In genomic region chr6:32110632-32111031, GRCh38 we compare ENCODE assay signal across 8 cellular contexts. TPM values are rescaled to one million over a fixed set of nuclear protein-coding genes. Genes with fewer than 3 reads are reported as not detected.
DNase-seq lines count a peak whose midpoint lies in the region; ATAC-seq, FAIRE-seq and TF ChIP-seq lines count a peak whose summit lies in the region.
"Had no signal": no experiment of that assay in that cellular context is flagged by ENCODE, and none has a peak within 500 bp of the region (broad histone marks: within the 10 kb centered on the region; RNA-seq: fewer than 3 reads in every experiment).

No MANE protein-coding gene starts in this region.

- peaks cover 29 to 43% of the 10 kb centered on the region in 2 experiments for H3K4me1 ChIP-seq in K562 (replicated peaks in 1 of 2; ENCODE audit: control insufficient read depth in 2 of 2, insufficient read depth in 2 of 2, low read length in 2 of 2)
- peaks cover 7% of the 10 kb centered on the region for H3K4me1 ChIP-seq in psoas muscle
- H3K4me1 ChIP-seq in smooth muscle cell (ENCODE audit: low read depth): peaks cover 5% of the 10 kb centered on the region

- H2AFZ ChIP-seq in K562 (ENCODE audit: low read depth, low read length): no peak overlapping the region
- H2AFZ ChIP-seq in smooth muscle cell (ENCODE audit: low read depth): no peak overlapping the region

- ATAC-seq in K562 (peak; percentile 3; the same call in 2 of the 3 replicates), psoas muscle (peak in 1 of 4 donors; percentile 24), HG02981 (IDR thresholded peaks at IDR 0.05; ENCODE audit: unreplicated experiment) (no peak)
- ATAC-seq: T-helper 17 cell had no signal

- DNase-seq in K562 (ENCODE audit: extremely low read depth in 1 of 4, low spot score in 3 of 4) (no peak), psoas muscle (peak in 1 of 2 donors; percentile 53), smooth muscle cell (lab: John Stamatoyannopoulos, UW; ENCODE audit: unreplicated experiment) (no peak)
- DNase-seq: COR-L47, cortex of kidney, NCI-H748 treated with DMSO at 0.1 percent for 48 hours, T-helper 17 cell had no signal

- H3K4me2 ChIP-seq in K562 (ENCODE audit: insufficient read depth, low read length) (no peak overlapping the region), smooth muscle cell (no peak overlapping the region)

- CTCF ChIA-PET in K562 (lab: Yijun Ruan, JAX; ENCODE audit: low intra/inter-chr PET ratio): no interaction called here

- no peak for TF ChIP-seq RAD21 in K562 (CRISPR knock-in tag; conservative IDR thresholded peaks at IDR 0.05 in 1 of 2, IDR thresholded peaks at IDR 0.05 in 1 of 2)

- intact Hi-C loops in K562 (cut with micrococcal nuclease): loop anchor here (10.0 kb wide), 1 partner anchor 304 kb away; no protein-coding TSS in a partner anchor
- intact Hi-C loops in psoas muscle (cut with DNase I): no loop called here

- H4K20me1 ChIP-seq in K562 (replicated peaks; ENCODE audit: control insufficient read depth, insufficient read depth, low read length) (no peaks in the 10 kb centered on the region), smooth muscle cell (ENCODE audit: low read depth) (no peaks in the 10 kb centered on the region)

- POLR2A ChIA-PET in K562 (lab: Yijun Ruan, JAX): interaction anchor here (1.0 to 4.9 kb wide), 5 partner anchors 8 to 159 kb away, joined by 3 to 38 read pairs (median 7); no protein-coding TSS in a partner anchor

- H3F3A ChIP-seq in smooth muscle cell (ENCODE audit: low read depth): peaks cover 7% of the 10 kb centered on the region

- BruUV-seq in K562 (replicated peaks; lab: Mats Ljungman, UMichigan): no TSS peak

- no peak for TF ChIP-seq EP300 in K562 (IDR thresholded peaks at IDR 0.05; ENCODE audit: low read length)

- no peaks in the 10 kb centered on the region for H3K9me1 ChIP-seq in K562 (ENCODE audit: control insufficient read depth, insufficient read depth, low read length)

- no peak for FAIRE-seq in K562 (lab: Jason Lieb, UNC)

- H3K27ac ChIP-seq in K562 (ENCODE audit: extremely low read depth, low read depth, low read length): no peak overlapping the region
- peak overlapping the region; percentile 53 for H3K27ac ChIP-seq in psoas muscle
- H3K27ac ChIP-seq in smooth muscle cell (ENCODE audit: low read depth): no peak overlapping the region

- H3K9ac ChIP-seq in K562 (ENCODE audit: insufficient read depth in 1 of 2, low read depth in 2 of 2, low read length in 2 of 2): peak overlapping the region in 1 of 2 experiments; percentile 77; a peak in 2 of 4 replicates
- H3K9ac ChIP-seq in smooth muscle cell (ENCODE audit: low read depth): no peak overlapping the region

- peak; percentile 11; the same call in 1 of the 2 replicates for TF ChIP-seq POLR2A in K562 (conservative IDR thresholded peaks at IDR 0.05)

- H3K79me2 ChIP-seq in K562 (ENCODE audit: control insufficient read depth, insufficient read depth, low read length) (no peaks in the 10 kb centered on the region), smooth muscle cell (ENCODE audit: low read depth) (no peaks in the 10 kb centered on the region)

- peaks cover 0 to 6% of the 10 kb centered on the region in 2 experiments; a peak in 2 of 5 replicates for H3K27me3 ChIP-seq in K562 (ENCODE audit: control insufficient read depth in 2 of 2, insufficient read depth in 2 of 2, low read length in 2 of 2)
- H3K27me3 ChIP-seq in psoas muscle (ENCODE audit: insufficient read depth in 3 of 3, low read length in 2 of 3): peaks cover 0 to 14% (median 9%) of the 10 kb centered on the region in 3 donors
- peaks cover 16% of the 10 kb centered on the region for H3K27me3 ChIP-seq in smooth muscle cell (ENCODE audit: low read depth)

- TF ChIP-seq CTCF in K562 (IDR thresholded peaks at IDR 0.05 in 2 of 3, conservative IDR thresholded peaks at IDR 0.05 in 1 of 3; ENCODE audit: insufficient read depth in 2 of 3, low read depth in 1 of 3, low read length in 3 of 3) (no peak), psoas muscle (IDR thresholded peaks at IDR 0.05) (no peak), smooth muscle cell (IDR thresholded peaks at IDR 0.05; ENCODE audit: borderline replicate concordance, insufficient read depth, poor library complexity, severe bottlenecking) (no peak)

- WGBS in K562 (ENCODE audit: insufficient coverage, low coverage, missing lambda C conversion rate): 43% methylated on average over 7 of the region's 7 CpGs
- WGBS in psoas muscle, 3 donors: 15 to 23% (median 20%) methylated on average over 7 of the region's 7 CpGs
- 88% methylated on average over 7 of the region's 7 CpGs for WGBS in smooth muscle cell (ENCODE audit: low lambda C conversion rate)

- H3K36me3 ChIP-seq in K562 (ENCODE audit: control insufficient read depth, insufficient read depth, low read length): peaks cover 2% of the 10 kb centered on the region; the same call in 1 of the 3 replicates
- peaks cover 0 to 12% of the 10 kb centered on the region in 2 donors for H3K36me3 ChIP-seq in psoas muscle (ENCODE audit: insufficient read depth in 1 of 2, low read depth in 1 of 2)
- H3K36me3 ChIP-seq in smooth muscle cell (ENCODE audit: low read depth): no peaks in the 10 kb centered on the region

- H3K4me3 ChIP-seq in K562 (no peak overlapping the region), psoas muscle (no peak overlapping the region), smooth muscle cell (no peak overlapping the region)

- H3K9me3 ChIP-seq in K562 (replicated peaks; ENCODE audit: control insufficient read depth, insufficient read depth, low read depth, low read length) (no peaks in the 10 kb centered on the region), psoas muscle (no peaks in the 10 kb centered on the region), smooth muscle cell (replicated peaks; ENCODE audit: low read depth) (no peaks in the 10 kb centered on the region)

- in situ Hi-C loops in K562 (cut with MboI): no loop called here

RNA-seq across cellular contexts. Expression of gene TNXB, which starts 1.5 kb away (rescaled TPM):
- total RNA-seq in K562 (2011; cell fraction: chromatin; rRNA removed; ENCODE audit: low replicate concordance): 19.6 and 47.4 TPM in 2 replicates
- total RNA-seq in K562 (2011; cell fraction: nucleolus; rRNA removed): 28.9 and 33.2 TPM in 2 replicates
- total RNA-seq in K562 (2011; cell fraction: nucleoplasm; rRNA removed): 21.4 and 27.9 TPM in 2 replicates
- total RNA-seq in K562 (2014; rRNA removed): 28.1 and 35.0 TPM in 2 replicates
- total RNA-seq in K562 (2014; rRNA removed; fragmentation: Illumina TruSeq; extraction: Trizol): 4.2 and 6.1 TPM in 2 replicates
- 25.0 and 26.2 TPM in 2 replicates for total RNA-seq in K562 (2015; rRNA removed; fragmentation: Illumina TruSeq; extraction: Trizol)
- total RNA-seq in K562 (2021): 24.2 and 25.8 TPM in 2 replicates
- 11.3 and 13.3 TPM in 2 replicates for polyA plus RNA-seq in K562 (2011; rRNA removed)
- polyA plus RNA-seq in K562 (2011; cell fraction: cytosol; rRNA removed): 20.6 and 53.8 TPM in 2 replicates
- polyA plus RNA-seq in K562 (2011; cell fraction: nucleus; rRNA removed): 25.4 and 47.3 TPM in 2 replicates
- 25.6 and 28.6 TPM in 2 replicates for polyA plus RNA-seq in K562 (2012)
- polyA plus RNA-seq in K562 (2014; fragmentation: Illumina TruSeq; extraction: Trizol): 12.4 and 24.8 TPM in 2 replicates
- under 1 TPM; 0.14 to 0.43 TPM for polyA plus RNA-seq in K562 (2014; fragmentation: Nextera tagmentation; extraction: Ambion mirVana)
- 24.5 and 27.0 TPM in 2 replicates for polyA plus RNA-seq in K562 (2014; rRNA removed)
- 3.1 and 6.0 TPM in 2 replicates for polyA minus RNA-seq in K562 (2011; rRNA and poly(A)+ RNA removed)
- polyA minus RNA-seq in K562 (2011; cell fraction: cytosol; rRNA and poly(A)+ RNA removed): 15.5 and 15.6 TPM in 2 replicates
- 16.2 and 17.0 TPM in 2 replicates for polyA minus RNA-seq in K562 (2011; cell fraction: nucleus; rRNA and poly(A)+ RNA removed)
- total RNA-seq in psoas muscle: 10 to 100 TPM; 14.5 to 26.1 (median 23.9) TPM
- polyA plus RNA-seq in psoas muscle: 10 to 100 TPM in 1 of 3 donors, 1 to 10 TPM in 2; 7.0 to 13.6 (median 9.1) TPM
- total RNA-seq in smooth muscle cell: 1.1 and 1.8 TPM in 2 replicates
- 1.1 and 4.3 TPM in 2 replicates for polyA plus RNA-seq in smooth muscle cell

RNA-seq across cellular contexts. Expression of gene ATF6B, which starts 17.4 kb away (rescaled TPM):
- 189 and 474 TPM in 2 replicates for total RNA-seq in K562 (2011; cell fraction: chromatin; rRNA removed; ENCODE audit: low replicate concordance)
- 248 and 265 TPM in 2 replicates for total RNA-seq in K562 (2011; cell fraction: nucleolus; rRNA removed)
- total RNA-seq in K562 (2011; cell fraction: nucleoplasm; rRNA removed): 205 and 216 TPM in 2 replicates
- 22.7 and 25.4 TPM in 2 replicates for total RNA-seq in K562 (2014; rRNA removed)
- 15.6 and 21.5 TPM in 2 replicates for total RNA-seq in K562 (2014; rRNA removed; fragmentation: Illumina TruSeq; extraction: Trizol)
- 30.5 and 31.7 TPM in 2 replicates for total RNA-seq in K562 (2015; rRNA removed; fragmentation: Illumina TruSeq; extraction: Trizol)
- total RNA-seq in K562 (2021): 83.6 and 89.7 TPM in 2 replicates
- polyA plus RNA-seq in K562 (2011; rRNA removed): 46.6 and 83.9 TPM in 2 replicates
- 74.9 and 91.7 TPM in 2 replicates for polyA plus RNA-seq in K562 (2011; cell fraction: cytosol; rRNA removed)
- polyA plus RNA-seq in K562 (2011; cell fraction: nucleus; rRNA removed): 198 and 250 TPM in 2 replicates
- 138 and 229 TPM in 2 replicates for polyA plus RNA-seq in K562 (2012)
- polyA plus RNA-seq in K562 (2014; fragmentation: Illumina TruSeq; extraction: Trizol): 128 and 131 TPM in 2 replicates
- polyA plus RNA-seq in K562 (2014; fragmentation: Nextera tagmentation; extraction: Ambion mirVana): 10 to 100 TPM; 20.7 to 26.1 TPM
- polyA plus RNA-seq in K562 (2014; rRNA removed): 88.0 and 103 TPM in 2 replicates
- polyA minus RNA-seq in K562 (2011; rRNA and poly(A)+ RNA removed): 22.1 and 23.6 TPM in 2 replicates
- polyA minus RNA-seq in K562 (2011; cell fraction: cytosol; rRNA and poly(A)+ RNA removed): 34.3 and 45.6 TPM in 2 replicates
- polyA minus RNA-seq in K562 (2011; cell fraction: nucleus; rRNA and poly(A)+ RNA removed): 42.9 and 68.4 TPM in 2 replicates
- 10 to 100 TPM; 17.2 to 23.8 (median 19.9) TPM for total RNA-seq in psoas muscle
- polyA plus RNA-seq in psoas muscle: 10 to 100 TPM; 13.0 to 35.2 (median 15.1) TPM
- total RNA-seq in smooth muscle cell: 22.2 and 23.0 TPM in 2 replicates
- 22.5 and 39.8 TPM in 2 replicates for polyA plus RNA-seq in smooth muscle cell

RNA-seq across cellular contexts. Expression of gene FKBPL, which starts 19.5 kb away (rescaled TPM):
- total RNA-seq in K562 (2011; cell fraction: chromatin; rRNA removed; ENCODE audit: low replicate concordance): 7.3 and 12.0 TPM in 2 replicates
- 8.4 and 12.0 TPM in 2 replicates for total RNA-seq in K562 (2011; cell fraction: nucleolus; rRNA removed)
- total RNA-seq in K562 (2011; cell fraction: nucleoplasm; rRNA removed): 7.9 and 8.3 TPM in 2 replicates
- total RNA-seq in K562 (2014; rRNA removed) (18.8 and 24.3 TPM in 2 replicates), K562 (2014; rRNA removed; fragmentation: Illumina TruSeq; extraction: Trizol) (18.7 and 23.5 TPM in 2 replicates), K562 (2015; rRNA removed; fragmentation: Illumina TruSeq; extraction: Trizol) (23.9 and 26.7 TPM in 2 replicates), K562 (2021) (21.0 and 22.9 TPM in 2 replicates), psoas muscle (1 to 10 TPM; 2.1 to 4.3 (median 4.1) TPM), smooth muscle cell (5.3 and 6.5 TPM in 2 replicates)
- polyA plus RNA-seq in K562 (2011; rRNA removed) (9.0 and 11.5 TPM in 2 replicates), K562 (2014; fragmentation: Illumina TruSeq; extraction: Trizol) (22.2 and 23.3 TPM in 2 replicates), K562 (2014; fragmentation: Nextera tagmentation; extraction: Ambion mirVana) (10 to 100 TPM; 18.3 to 31.4 TPM), K562 (2014; rRNA removed) (20.1 and 20.6 TPM in 2 replicates), psoas muscle (10 to 100 TPM in 1 of 3 donors, 1 to 10 TPM in 2; 8.2 to 12.2 (median 9.9) TPM), smooth muscle cell (5.4 and 7.7 TPM in 2 replicates)
- 7.7 and 12.2 TPM in 2 replicates for polyA plus RNA-seq in K562 (2011; cell fraction: cytosol; rRNA removed)
- 6.2 and 7.7 TPM in 2 replicates for polyA plus RNA-seq in K562 (2011; cell fraction: nucleus; rRNA removed)
- 14.2 and 18.6 TPM in 2 replicates for polyA plus RNA-seq in K562 (2012)
- polyA minus RNA-seq in K562 (2011; rRNA and poly(A)+ RNA removed): 6.1 and 7.3 TPM in 2 replicates
- 4.6 and 7.4 TPM in 2 replicates for polyA minus RNA-seq in K562 (2011; cell fraction: cytosol; rRNA and poly(A)+ RNA removed)
- polyA minus RNA-seq in K562 (2011; cell fraction: nucleus; rRNA and poly(A)+ RNA removed): 3.9 and 7.9 TPM in 2 replicates

RNA-seq across cellular contexts. Expression of gene PRRT1, which starts 41.1 kb away (rescaled TPM):
- total RNA-seq in K562 (2011; cell fraction: chromatin; rRNA removed; ENCODE audit: low replicate concordance): 2.0 and 3.2 TPM in 2 replicates
- total RNA-seq in K562 (2011; cell fraction: nucleolus; rRNA removed): 0.92 and 1.5 TPM in 2 replicates
- 3.2 and 6.0 TPM in 2 replicates for total RNA-seq in K562 (2011; cell fraction: nucleoplasm; rRNA removed)
- total RNA-seq in K562 (2014; rRNA removed): 0.14 and 0.57 TPM in 2 replicates
- 0.16 and 0.29 TPM in 2 replicates for total RNA-seq in K562 (2014; rRNA removed; fragmentation: Illumina TruSeq; extraction: Trizol)
- total RNA-seq in K562 (2015; rRNA removed; fragmentation: Illumina TruSeq; extraction: Trizol): 0.40 and 0.53 TPM in 2 replicates
- total RNA-seq in K562 (2021): 1.9 and 3.0 TPM in 2 replicates
- polyA plus RNA-seq in K562 (2011; rRNA removed): 0.50 and 1.1 TPM in 2 replicates
- 1.3 and 2.0 TPM in 2 replicates for polyA plus RNA-seq in K562 (2011; cell fraction: cytosol; rRNA removed)
- 6.7 and 12.8 TPM in 2 replicates for polyA plus RNA-seq in K562 (2011; cell fraction: nucleus; rRNA removed)
- 3.9 and 9.0 TPM in 2 replicates for polyA plus RNA-seq in K562 (2012)
- 3.3 and 3.5 TPM in 2 replicates for polyA plus RNA-seq in K562 (2014; fragmentation: Illumina TruSeq; extraction: Trizol)
- under 1 TPM; 0.31 to 0.41 TPM for polyA plus RNA-seq in K562 (2014; fragmentation: Nextera tagmentation; extraction: Ambion mirVana)
- 2.1 and 2.8 TPM in 2 replicates for polyA plus RNA-seq in K562 (2014; rRNA removed)
- polyA minus RNA-seq in K562 (2011; rRNA and poly(A)+ RNA removed): 0.07 and 0.27 TPM in 2 replicates
- polyA minus RNA-seq in K562 (2011; cell fraction: cytosol; rRNA and poly(A)+ RNA removed): 0.48 TPM in 1 of 2 replicates, not detected in the other
- 0.44 and 0.54 TPM in 2 replicates for polyA minus RNA-seq in K562 (2011; cell fraction: nucleus; rRNA and poly(A)+ RNA removed)
- total RNA-seq in psoas muscle: under 1 TPM; 0.08 to 0.51 (median 0.16) TPM
- polyA plus RNA-seq in psoas muscle: under 1 TPM; 0.22 to 0.28 (median 0.26) TPM
- 0.94 TPM in 1 of 2 replicates, not detected in the other for total RNA-seq in smooth muscle cell
- 1.4 and 3.3 TPM in 2 replicates for polyA plus RNA-seq in smooth muscle cell

RNA-seq across cellular contexts. Expression of gene PPT2, which starts 43.3 kb away (rescaled TPM):
- total RNA-seq in K562 (2011; cell fraction: chromatin; rRNA removed; ENCODE audit: low replicate concordance): 123 and 281 TPM in 2 replicates
- 210 and 218 TPM in 2 replicates for total RNA-seq in K562 (2011; cell fraction: nucleolus; rRNA removed)
- 184 and 227 TPM in 2 replicates for total RNA-seq in K562 (2011; cell fraction: nucleoplasm; rRNA removed)
- 69.9 and 296 TPM in 2 replicates for total RNA-seq in K562 (2014; rRNA removed)
- total RNA-seq in K562 (2014; rRNA removed; fragmentation: Illumina TruSeq; extraction: Trizol): 42.5 and 43.7 TPM in 2 replicates
- 44.1 and 45.6 TPM in 2 replicates for total RNA-seq in K562 (2015; rRNA removed; fragmentation: Illumina TruSeq; extraction: Trizol)
- 83.2 and 83.4 TPM in 2 replicates for total RNA-seq in K562 (2021)
- polyA plus RNA-seq in K562 (2011; rRNA removed): 75.8 and 76.6 TPM in 2 replicates
- polyA plus RNA-seq in K562 (2011; cell fraction: cytosol; rRNA removed): 86.3 and 114 TPM in 2 replicates
- 311 and 473 TPM in 2 replicates for polyA plus RNA-seq in K562 (2011; cell fraction: nucleus; rRNA removed)
- 53.9 and 83.7 TPM in 2 replicates for polyA plus RNA-seq in K562 (2012)
- 92.6 and 98.8 TPM in 2 replicates for polyA plus RNA-seq in K562 (2014; fragmentation: Illumina TruSeq; extraction: Trizol)
- 10 to 100 TPM; 27.4 to 41.6 TPM for polyA plus RNA-seq in K562 (2014; fragmentation: Nextera tagmentation; extraction: Ambion mirVana)
- polyA plus RNA-seq in K562 (2014; rRNA removed): 86.4 and 95.1 TPM in 2 replicates
- polyA minus RNA-seq in K562 (2011; rRNA and poly(A)+ RNA removed): 25.0 and 32.8 TPM in 2 replicates
- polyA minus RNA-seq in K562 (2011; cell fraction: cytosol; rRNA and poly(A)+ RNA removed): 31.8 and 46.0 TPM in 2 replicates
- polyA minus RNA-seq in K562 (2011; cell fraction: nucleus; rRNA and poly(A)+ RNA removed): 44.2 and 45.1 TPM in 2 replicates
- 10 to 100 TPM; 11.3 to 15.1 (median 14.0) TPM for total RNA-seq in psoas muscle
- polyA plus RNA-seq in psoas muscle: 10 to 100 TPM; 12.5 to 28.3 (median 18.0) TPM
- 13.3 and 17.5 TPM in 2 replicates for total RNA-seq in smooth muscle cell
- polyA plus RNA-seq in smooth muscle cell: 15.7 and 17.8 TPM in 2 replicates
